In genomic region chr17:65473363-65473762, GRCh38 we compare ENCODE assay signal across 13 cellular contexts.
"Had no signal": no experiment of that assay in that cellular context is flagged by ENCODE, and none has a peak within 500 bp of the region (broad histone marks: within the 10 kb centered on the region; RNA-seq: fewer than 3 reads in every experiment).

No MANE protein-coding gene starts in this region.

- H3K9me3 ChIP-seq: mucosa of descending colon, testis had no signal

- DNase-seq: activated CD4-positive, alpha-beta T cell treated with anti-CD3 and anti-CD28 coated beads, Interleukin-2, amount 50 U/mL, for 4 hours; activated CD8-positive, alpha-beta memory T cell treated with anti-CD3 and anti-CD28 coated beads, Interleukin-2, amount 10 ng/mL, durations not matched to agents 7 days and 5 days; activated effector memory CD4-positive, alpha-beta T cell treated with Interleukin-2 at 50 U/mL for 16 hours; activated T-cell treated with anti-CD3 and anti-CD28 coated beads, Interleukin-2, amount 50 U/mL, for 24 hours; mucosa of descending colon; SIG-M5; stimulated activated CD4-positive, alpha-beta T cell treated with anti-CD3 and anti-CD28 coated beads, Interleukin-12 subunit alpha, Interleukin-12 subunit beta, amount 100 ng/mL, for 4 hours; stimulated activated CD4-positive, alpha-beta T cell treated with anti-CD3 and anti-CD28 coated beads, Interleukin-2, amount 100 ng/mL, for 48 hours; stimulated activated CD8-positive, alpha-beta memory T cell treated with anti-CD3 and anti-CD28 coated beads, Interleukin-4, amount 100 ng/mL, for 48 hours had no signal

- H3K27ac ChIP-seq: testis had no signal

- H3K4me3 ChIP-seq: lung, mucosa of descending colon, testis had no signal

- FAIRE-seq: keratinocyte had no signal

- H3K4me1 ChIP-seq: testis had no signal

- H3K27me3 ChIP-seq: testis had no signal

- ATAC-seq: activated CD8-positive, alpha-beta memory T cell treated with anti-CD3 and anti-CD28 coated beads, Interleukin-2, amount 10 ng/mL, durations not matched to agents 7 days and 5 days; mucosa of descending colon; natural killer cell treated with Interleukin-12 subunit alpha and Interleukin-12 subunit beta and Interleukin-15 and Interleukin-18, amount 100 ng/mL, for 72 hours had no signal
